Comparison of ENCODE assay signal across 14 cellular contexts in genomic region chr6:151070666-151071065, GRCh38.
A peak's percentile ranks its signal among the peaks of the same experiment; 100 is the strongest.
DNase-seq lines count a peak whose midpoint lies in the region; ATAC-seq and TF ChIP-seq lines count a peak whose summit lies in the region.
"Had no signal": no experiment of that assay in that cellular context is flagged by ENCODE, and none has a peak within 500 bp of the region (broad histone marks: within the 10 kb centered on the region; RNA-seq: fewer than 3 reads in every experiment).

No MANE protein-coding gene starts in this region.

- DNase-seq in PC-3 (no peak), fibroblast of peridontal ligament (ENCODE audit: extremely low read depth) (peak; percentile 91), lower leg skin (ENCODE audit: low spot score in 2 of 2) (no peak), GF-D8 (lab: John Stamatoyannopoulos, UW) (no peak), RPMI8226 (no peak)
- DNase-seq: activated naive CD4-positive, alpha-beta T cell treated with anti-CD3 and anti-CD28 coated beads, Interleukin-2, amount 10 ng/mL, durations not matched to agents 7 days and 5 days; C1 segment of cervical spinal cord; endodermal cell; NCI-H510A had no signal

- H3K79me2 ChIP-seq in ACC112 (ENCODE audit: control insufficient read depth, insufficient read depth, low read length, unreplicated experiment) (peaks cover 4% of the 10 kb centered on the region), PC-3 (ENCODE audit: low read length) (0 out of 2 replicates have a peak, but pooled peaks cover 14% of the 10 kb centered on the region)

- H3K27ac Mint-ChIP-seq in nephron: peak overlapping the region; percentile 11 to 96 (median 93)
- H3K27ac Mint-ChIP-seq: activated naive CD4-positive, alpha-beta T cell treated with anti-CD3 and anti-CD28 coated beads, Interleukin-2, amount 10 ng/mL, durations not matched to agents 7 days and 5 days; endodermal cell had no signal

- no peak for TF ChIP-seq CTCF in PC-3 (conservative IDR thresholded peaks at IDR 0.05; ENCODE audit: low read depth, low read length)
- TF ChIP-seq CTCF in nephron (IDR thresholded peaks at IDR 0.05; ENCODE audit: unreplicated experiment in 3 of 3): no peak
- no peak for TF ChIP-seq CTCF in lower leg skin (IDR thresholded peaks at IDR 0.05)

- H3K9ac ChIP-seq in PC-3 (ENCODE audit: low read length): peak overlapping the region; percentile 87

- H3K9me3 Mint-ChIP-seq in nephron: peaks cover 24% of the 10 kb centered on the region
- H3K9me3 Mint-ChIP-seq: activated naive CD4-positive, alpha-beta T cell treated with anti-CD3 and anti-CD28 coated beads, Interleukin-2, amount 10 ng/mL, durations not matched to agents 7 days and 5 days had no signal

- POLR2A ChIA-PET in PC-3 (lab: Charles Lee; ENCODE audit: unreplicated experiment): no interaction called here

- peaks cover 48% of the 10 kb centered on the region for H3K4me1 ChIP-seq in ACC112 (ENCODE audit: control insufficient read depth, insufficient read depth, low read length, unreplicated experiment)
- peaks cover 54% of the 10 kb centered on the region for H3K4me1 ChIP-seq in PC-3 (ENCODE audit: insufficient read depth, low read length)
- H3K4me1 ChIP-seq: HAP-1, prostate gland had no signal

- H3K4me3 Mint-ChIP-seq in nephron: no peak overlapping the region
- H3K4me3 Mint-ChIP-seq: activated naive CD4-positive, alpha-beta T cell treated with anti-CD3 and anti-CD28 coated beads, Interleukin-2, amount 10 ng/mL, durations not matched to agents 7 days and 5 days; endodermal cell had no signal

- H3K27me3 Mint-ChIP-seq in nephron (ENCODE audit: low read depth): no peaks in the 10 kb centered on the region
- H3K27me3 Mint-ChIP-seq: activated naive CD4-positive, alpha-beta T cell treated with anti-CD3 and anti-CD28 coated beads, Interleukin-2, amount 10 ng/mL, durations not matched to agents 7 days and 5 days had no signal

- peaks cover 53% of the 10 kb centered on the region for H3K36me3 Mint-ChIP-seq in nephron (ENCODE audit: low read depth)

- no peak for TF ChIP-seq POLR2A in lower leg skin (IDR thresholded peaks at IDR 0.05)

- H3K4me1 Mint-ChIP-seq in nephron: peaks cover 53% of the 10 kb centered on the region
- H3K4me1 Mint-ChIP-seq: activated naive CD4-positive, alpha-beta T cell treated with anti-CD3 and anti-CD28 coated beads, Interleukin-2, amount 10 ng/mL, durations not matched to agents 7 days and 5 days; endodermal cell had no signal

- H3K36me3 ChIP-seq in ACC112 (ENCODE audit: insufficient read depth, low read length) (peaks cover 10% of the 10 kb centered on the region), PC-3 (ENCODE audit: low read depth, low read length) (peaks cover 9% of the 10 kb centered on the region; the same call in 1 of the 2 replicates)
- H3K36me3 ChIP-seq: prostate gland had no signal

- H3K27ac ChIP-seq in ACC112 (ENCODE audit: low read depth, low read length): peak overlapping the region; percentile 100
- H3K27ac ChIP-seq in PC-3 (ENCODE audit: low read length): peak overlapping the region; percentile 99

- intact Hi-C loops in PC-3 (cut with micrococcal nuclease) (no loop called here), lower leg skin (cut with DNase I; ENCODE audit: low total_unique reads) (no loop called here)

- no peaks in the 10 kb centered on the region for H4K20me1 ChIP-seq in PC-3 (ENCODE audit: low read length)

- 43 to 50% methylated on average over 2 of the region's 2 CpGs for WGBS in lower leg skin, 2 donors

- ATAC-seq in PC-3 (no peak), HG03457 (IDR thresholded peaks at IDR 0.05; ENCODE audit: unreplicated experiment) (no peak)

- H3K4me3 ChIP-seq in ACC112 (ENCODE audit: low read depth, low read length) (peak overlapping the region; percentile 73), PC-3 (ENCODE audit: low read length) (no peak overlapping the region), lower leg skin (ENCODE audit: low read depth, poor library complexity, severe bottlenecking) (no peak overlapping the region)
- H3K4me3 ChIP-seq: HAP-1, prostate gland had no signal

- H3K27me3 ChIP-seq in ACC112 (ENCODE audit: insufficient read depth, low read length): no peaks in the 10 kb centered on the region
- H3K27me3 ChIP-seq in PC-3 (ENCODE audit: low read length): no peaks in the 10 kb centered on the region

- H2AFZ ChIP-seq in ACC112 (ENCODE audit: low read length, unreplicated experiment) (no peak overlapping the region), PC-3 (ENCODE audit: low read length) (no peak overlapping the region)

- no peaks in the 10 kb centered on the region for H3K9me3 ChIP-seq in PC-3 (ENCODE audit: low read length)
- H3K9me3 ChIP-seq: HAP-1, prostate gland had no signal

- H3K4me2 ChIP-seq in PC-3 (ENCODE audit: low read length): no peak overlapping the region

- peaks cover 11% of the 10 kb centered on the region for H3F3A ChIP-seq in PC-3 (ENCODE audit: low read length, unreplicated experiment)

- BruUV-seq in PC-3 (replicated peaks; lab: Mats Ljungman, UMichigan): no TSS peak

- H3K9me2 ChIP-seq in PC-3 (replicated peaks; ENCODE audit: low read length): no peaks in the 10 kb centered on the region

- CTCF ChIA-PET in PC-3 (lab: Charles Lee): no interaction called here
